ENCODE assay signal across 23 cellular contexts in the genomic region with DNA sequence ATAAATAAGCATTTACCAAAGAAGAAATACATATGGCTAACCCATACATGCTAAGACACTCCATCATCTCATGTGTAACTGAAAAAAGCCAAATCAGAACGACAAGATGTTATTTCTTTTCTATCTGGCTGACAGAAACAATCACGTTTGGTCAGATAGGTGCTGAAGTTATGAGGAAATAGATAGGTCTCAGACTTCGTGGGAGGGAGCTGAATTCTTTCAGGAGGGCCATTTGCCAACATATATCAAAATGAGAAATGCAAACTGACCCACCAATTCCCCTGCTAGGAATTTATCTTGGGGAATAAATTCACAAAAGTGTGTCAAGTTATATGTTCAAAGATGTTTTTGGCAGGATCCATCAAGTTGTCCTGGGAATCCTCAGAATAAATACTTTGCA.
"Had no signal": no experiment of that assay in that cellular context is flagged by ENCODE, and none has a peak within 500 bp of the region (broad histone marks: within the 10 kb centered on the region; RNA-seq: fewer than 3 reads in every experiment).

No MANE protein-coding gene starts in this region.

- H3K9me3 ChIP-seq: gastrocnemius medialis, left lung, psoas muscle, sigmoid colon, testis, tibial artery, upper lobe of left lung had no signal

- H3K27ac ChIP-seq: dorsolateral prefrontal cortex, gastrocnemius medialis, left lung, psoas muscle, sigmoid colon, testis, tibial artery, upper lobe of left lung had no signal

- H3K36me3 ChIP-seq: gastrocnemius medialis, left lung, sigmoid colon, tibial artery, upper lobe of left lung had no signal

- ATAC-seq: gastrocnemius medialis; left lung; naive thymus-derived CD4-positive, alpha-beta T cell; psoas muscle; right cardiac atrium; stimulated activated memory B cell treated with anti-CD40 and anti-IgM and Interleukin-4, amounts not matched to agents 10 μg/mL and 1 μg/mL and 100 μg/mL, for 72 hours; stimulated activated naive CD8-positive, alpha-beta T cell treated with anti-CD3 and anti-CD28 coated beads, Interleukin-15, Interleukin-2, amounts not matched to agents 100 U/mL and 50 U/mL, for 24 hours had no signal

- DNase-seq: dorsolateral prefrontal cortex; effector CD4-positive, alpha-beta T cell; foreskin fibroblast; gastrocnemius medialis; head of caudate nucleus; kidney; left lung; mesendoderm; midbrain; naive thymus-derived CD4-positive, alpha-beta T cell; nephron progenitor cell; nucleus accumbens; psoas muscle; right cardiac atrium; sigmoid colon; stimulated activated CD4-positive, alpha-beta T cell treated with anti-CD3 and anti-CD28 coated beads, Interleukin-2, amount 100 ng/mL, for 24 hours; stimulated activated CD4-positive, alpha-beta T cell treated with anti-CD3 and anti-CD28 coated beads, Interleukin-4, amount 100 ng/mL, for 24 hours; stimulated activated naive CD8-positive, alpha-beta T cell treated with anti-CD3 and anti-CD28 coated beads, Interleukin-15, Interleukin-2, amounts not matched to agents 100 U/mL and 50 U/mL, for 24 hours; substantia nigra; testis; tibial artery; upper lobe of left lung had no signal

- H3K27me3 ChIP-seq: gastrocnemius medialis, sigmoid colon, testis, tibial artery, upper lobe of left lung had no signal

- H3K4me3 ChIP-seq: dorsolateral prefrontal cortex, gastrocnemius medialis, left lung, psoas muscle, sigmoid colon, testis, tibial artery, upper lobe of left lung had no signal
